8 cellular contexts compared by ENCODE assay signal in the genomic region with DNA sequence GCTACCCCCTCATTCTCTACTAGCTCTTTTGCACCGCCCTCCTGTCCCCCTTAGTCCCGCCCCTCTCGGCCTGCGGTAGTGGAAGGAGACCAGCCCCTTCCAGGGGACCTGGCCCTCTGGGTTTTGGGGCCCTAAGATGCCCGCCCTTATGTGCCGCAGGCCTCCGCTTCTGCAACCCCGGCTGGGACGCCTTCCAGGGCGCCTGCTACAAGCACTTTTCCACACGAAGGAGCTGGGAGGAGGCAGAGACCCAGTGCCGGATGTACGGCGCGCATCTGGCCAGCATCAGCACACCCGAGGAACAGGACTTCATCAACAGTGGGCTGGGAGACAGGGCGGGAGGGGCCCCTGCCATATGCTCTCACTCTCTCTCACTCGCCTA. TPM values are rescaled to one million over a fixed set of nuclear protein-coding genes. Genes with fewer than 3 reads are reported as not detected.
A peak's percentile ranks its signal among the peaks of the same experiment; 100 is the strongest.
DNase-seq lines count a peak whose midpoint lies in the region; ATAC-seq and TF ChIP-seq lines count a peak whose summit lies in the region.

No MANE protein-coding gene starts in this region.

- intact Hi-C loops in OCI-LY7 (cut with micrococcal nuclease; ENCODE audit: unreplicated experiment) = loop anchor here (1.0 kb wide), 1 partner anchor 29 kb away; no protein-coding TSS in a partner anchor

- H3K27me3 Mint-ChIP-seq in IgD-negative memory B cell = peaks cover 47% of the 10 kb centered on the region
- H3K27me3 Mint-ChIP-seq in effector memory CD8-positive, alpha-beta T cell = peaks cover 58 to 60% of the 10 kb centered on the region in 2 donors
- peaks cover 40 to 60% (median 53%) of the 10 kb centered on the region in 5 donors for H3K27me3 Mint-ChIP-seq in naive thymus-derived CD8-positive, alpha-beta T cell

- H3K4me2 ChIP-seq in OCI-LY7 (ENCODE audit: low read length) = no peak overlapping the region

- no peak overlapping the region for H3K27ac ChIP-seq in OCI-LY7 (ENCODE audit: low read depth, low read length, poor library complexity, severe bottlenecking)

- H3K9me2 ChIP-seq in OCI-LY7 (ENCODE audit: insufficient read depth, low read length) = no peaks in the 10 kb centered on the region

- H3K27ac Mint-ChIP-seq in IgD-negative memory B cell = no peak overlapping the region
- H3K27ac Mint-ChIP-seq in effector memory CD8-positive, alpha-beta T cell = no peak overlapping the region
- H3K27ac Mint-ChIP-seq in naive thymus-derived CD8-positive, alpha-beta T cell = peak overlapping the region in 1 of 10 donors; percentile 48

- no peaks in the 10 kb centered on the region for H3K27me3 ChIP-seq in BE2C

- H3K4me3 Mint-ChIP-seq in IgD-negative memory B cell = peak overlapping the region; percentile 27 to 93 (median 74)
- H3K4me3 Mint-ChIP-seq in effector memory CD8-positive, alpha-beta T cell = peak overlapping the region; percentile 85 to 88
- H3K4me3 Mint-ChIP-seq in naive thymus-derived CD8-positive, alpha-beta T cell = peak overlapping the region; percentile 71 to 90 (median 82)

- peaks cover 2% of the 10 kb centered on the region for H3K36me3 Mint-ChIP-seq in IgD-negative memory B cell
- H3K36me3 Mint-ChIP-seq in effector memory CD8-positive, alpha-beta T cell (ENCODE audit: insufficient read depth) = peaks cover 17% of the 10 kb centered on the region
- H3K36me3 Mint-ChIP-seq in naive thymus-derived CD8-positive, alpha-beta T cell = peaks cover 0 to 2% (median 0%) of the 10 kb centered on the region in 3 donors

- H3K9me3 ChIP-seq in BE2C (no peaks in the 10 kb centered on the region), OCI-LY7 (ENCODE audit: low read length) (no peaks in the 10 kb centered on the region)

- H3K9me3 Mint-ChIP-seq in IgD-negative memory B cell = peaks cover 0 to 2% (median 0%) of the 10 kb centered on the region in 3 donors
- no peaks in the 10 kb centered on the region for H3K9me3 Mint-ChIP-seq in effector memory CD8-positive, alpha-beta T cell
- H3K9me3 Mint-ChIP-seq in naive thymus-derived CD8-positive, alpha-beta T cell = no peaks in the 10 kb centered on the region

- ATAC-seq in effector memory CD8-positive, alpha-beta T cell (replicated peaks) = no peak
- ATAC-seq in naive thymus-derived CD8-positive, alpha-beta T cell = peak in 1 of 2 donors; percentile 24
- no peak for ATAC-seq in HG03108 (IDR thresholded peaks at IDR 0.05; ENCODE audit: unreplicated experiment)

- H4K20me1 ChIP-seq in OCI-LY7 (ENCODE audit: insufficient read depth, low read length) = no peaks in the 10 kb centered on the region

- in situ Hi-C loops in KBM-7 (cut with MboI; ENCODE audit: low pct_unique_long_range_greater_than_20kb, low sequenced_read_pairs) = no loop called here

- H3K4me1 Mint-ChIP-seq in IgD-negative memory B cell = peaks cover 26 to 34% (median 31%) of the 10 kb centered on the region in 3 donors
- peaks cover 43 to 46% of the 10 kb centered on the region in 2 donors for H3K4me1 Mint-ChIP-seq in effector memory CD8-positive, alpha-beta T cell (ENCODE audit: low read depth in 2 of 2)
- peaks cover 32 to 54% (median 49%) of the 10 kb centered on the region in 4 donors for H3K4me1 Mint-ChIP-seq in naive thymus-derived CD8-positive, alpha-beta T cell

- peaks cover 18% of the 10 kb centered on the region for H3K4me1 ChIP-seq in BE2C
- H3K4me1 ChIP-seq in OCI-LY7 (ENCODE audit: insufficient read depth, low read length, poor library complexity, severe bottlenecking) = peaks cover 28% of the 10 kb centered on the region

- DNase-seq in BE2C = peak; percentile 66
- no peak for DNase-seq in effector memory CD8-positive, alpha-beta T cell
- peak in 1 of 10 donors; percentile 9 for DNase-seq in naive thymus-derived CD8-positive, alpha-beta T cell
- no peak for DNase-seq in activated gamma-delta T cell treated with Interleukin-2 at 50 U/mL for 16 hours
- no peak for DNase-seq in KBM-7
- DNase-seq in OCI-LY7 (ENCODE audit: low spot score) = no peak

- no peaks in the 10 kb centered on the region for H3K79me2 ChIP-seq in OCI-LY7 (ENCODE audit: insufficient read depth, low read depth, low read length)

- H3K36me3 ChIP-seq in BE2C (no peaks in the 10 kb centered on the region), OCI-LY7 (ENCODE audit: insufficient read depth, low read length) (no peaks in the 10 kb centered on the region)

- H3K4me3 ChIP-seq in BE2C (ENCODE audit: low read depth, low read length) (peak overlapping the region; percentile 56), OCI-LY7 (ENCODE audit: low read depth, low read length, poor library complexity, severe bottlenecking) (no peak overlapping the region)

- no TSS peak for BruUV-seq in OCI-LY7 (replicated peaks; lab: Mats Ljungman, UMichigan)

- TF ChIP-seq CTCF in BE2C (IDR thresholded peaks at IDR 0.05; ENCODE audit: low read depth, low read length) (no peak), OCI-LY7 (conservative IDR thresholded peaks at IDR 0.05; ENCODE audit: low read length) (no peak)

- CTCF ChIA-PET in OCI-LY7 (lab: Charles Lee; ENCODE audit: unreplicated experiment) = interaction anchor here (1.8 to 2.1 kb wide), 2 partner anchors 21 to 29 kb away, joined by 6 read pairs; no protein-coding TSS in a partner anchor

- POLR2A ChIA-PET in naive thymus-derived CD8-positive, alpha-beta T cell (lab: Charles Lee) = interaction anchor here (1.3 kb wide), 1 partner anchor 71 kb away, joined by 3 read pairs; a partner anchor contains a TSS
- POLR2A ChIA-PET in OCI-LY7 (lab: Charles Lee) = no interaction called here

- no peak overlapping the region for H2AFZ ChIP-seq in OCI-LY7 (ENCODE audit: low read length)

RNA-seq across cellular contexts. Expression of a gene that starts 14.9 kb away (rescaled TPM):
- 7.8 TPM for polyA plus RNA-seq in BE2C (2012; ENCODE audit: insufficient read depth, insufficient read length, low read depth)
- polyA plus RNA-seq in IgD-negative memory B cell = not detected
- not detected for total RNA-seq in naive thymus-derived CD8-positive, alpha-beta T cell
- polyA plus RNA-seq in naive thymus-derived CD8-positive, alpha-beta T cell = not detected
- 0.44 TPM in 1 of 2 replicates, not detected in the other for total RNA-seq in OCI-LY7 (2014; rRNA removed; shearing (Covaris generic))
- not detected in 2 replicates for total RNA-seq in OCI-LY7 (2022)

RNA-seq across cellular contexts. Expression of a gene that starts 20.4 kb away (rescaled TPM):
- polyA plus RNA-seq in BE2C (2012; ENCODE audit: insufficient read depth, insufficient read length, low read depth) = 22.3 TPM
- not detected for polyA plus RNA-seq in IgD-negative memory B cell
- total RNA-seq in naive thymus-derived CD8-positive, alpha-beta T cell = not detected
- polyA plus RNA-seq in naive thymus-derived CD8-positive, alpha-beta T cell = not detected
- total RNA-seq in OCI-LY7 (2014; rRNA removed; shearing (Covaris generic)) = not detected in 2 replicates
- not detected in 2 replicates for total RNA-seq in OCI-LY7 (2022)

RNA-seq across cellular contexts. Expression of a gene that starts 37.6 kb away (rescaled TPM):
- polyA plus RNA-seq in BE2C (2012; ENCODE audit: insufficient read depth, insufficient read length, low read depth) = 0.86 TPM
- polyA plus RNA-seq in IgD-negative memory B cell = not detected
- total RNA-seq in naive thymus-derived CD8-positive, alpha-beta T cell = under 1 TPM; 0.39 to 0.58 TPM
- polyA plus RNA-seq in naive thymus-derived CD8-positive, alpha-beta T cell = not detected
- 0.41 and 0.62 TPM in 2 replicates for total RNA-seq in OCI-LY7 (2014; rRNA removed; shearing (Covaris generic))
- total RNA-seq in OCI-LY7 (2022) = 1.1 and 1.4 TPM in 2 replicates

RNA-seq across cellular contexts. Expression of a gene that starts 48.6 kb away (rescaled TPM):
- polyA plus RNA-seq in BE2C (2012; ENCODE audit: insufficient read depth, insufficient read length, low read depth) = 39.0 TPM
- 0.31 TPM for polyA plus RNA-seq in IgD-negative memory B cell
- total RNA-seq in naive thymus-derived CD8-positive, alpha-beta T cell = 1 to 10 TPM in 1 of 2 experiments, under 1 TPM in 1; 0.44 to 2.9 TPM
- polyA plus RNA-seq in naive thymus-derived CD8-positive, alpha-beta T cell = not detected
- 1.4 and 2.8 TPM in 2 replicates for total RNA-seq in OCI-LY7 (2014; rRNA removed; shearing (Covaris generic))
- 1.5 and 2.1 TPM in 2 replicates for total RNA-seq in OCI-LY7 (2022)

RNA-seq across cellular contexts. Expression of a gene that starts 55.5 kb away (rescaled TPM):
- 162 TPM for polyA plus RNA-seq in BE2C (2012; ENCODE audit: insufficient read depth, insufficient read length, low read depth)
- 45.5 TPM for polyA plus RNA-seq in IgD-negative memory B cell
- 10 to 100 TPM; 44.2 to 45.1 TPM for total RNA-seq in naive thymus-derived CD8-positive, alpha-beta T cell
- 10 to 100 TPM; 27.3 to 70.4 (median 42.0) TPM for polyA plus RNA-seq in naive thymus-derived CD8-positive, alpha-beta T cell
- 33.3 and 40.9 TPM in 2 replicates for total RNA-seq in OCI-LY7 (2014; rRNA removed; shearing (Covaris generic))
- 38.5 and 51.6 TPM in 2 replicates for total RNA-seq in OCI-LY7 (2022)
